In the genomic region with DNA sequence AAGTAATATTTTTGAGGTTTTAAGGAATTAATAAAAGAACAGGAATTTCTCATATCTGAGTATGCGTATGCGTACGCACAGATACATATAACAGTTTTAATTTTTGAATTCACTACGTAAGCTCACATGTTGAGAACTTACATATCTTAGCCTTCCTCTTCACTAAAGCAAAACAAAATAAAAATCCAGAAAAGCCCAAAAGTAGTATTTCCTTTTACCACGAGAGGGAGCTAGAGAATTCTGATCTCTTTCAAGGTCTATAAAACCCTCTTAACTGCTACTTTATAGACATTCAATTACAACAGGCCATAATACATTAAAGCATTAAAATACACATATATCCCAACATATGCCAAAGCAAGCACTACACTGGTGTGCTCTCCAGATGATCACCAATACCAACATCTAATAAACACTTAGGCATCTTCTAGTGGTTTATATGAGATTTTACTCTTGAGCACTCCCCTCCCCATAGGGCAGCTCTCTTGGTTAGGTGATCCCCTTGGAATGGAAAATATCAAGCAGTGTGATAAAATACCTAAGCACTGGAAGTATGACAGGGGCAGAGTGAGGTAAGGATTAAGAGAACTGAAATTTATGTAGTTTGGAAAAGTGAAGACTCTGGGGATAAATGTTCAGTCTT, we compare ENCODE assay signal across 1 cellular context.
TF ChIP-seq lines count a peak whose summit lies in the region.

No MANE protein-coding gene starts in this region.

TF ChIP-seq in HepG2, 621 proteins besides CTCF, POLR2A, EP300 and RAD21 (continued from another document):
- no peak for TF ChIP-seq SNAPC4 (CRISPR knock-in tag; IDR thresholded peaks at IDR 0.05)
- TF ChIP-seq, protein P1, sequence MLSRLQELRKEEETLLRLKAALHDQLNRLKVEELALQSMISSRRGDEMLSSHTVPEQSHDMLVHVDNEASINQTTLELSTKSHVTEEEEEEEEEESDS (CRISPR knock-in tag; IDR thresholded peaks at IDR 0.05; ENCODE audit: borderline replicate concordance), result no peak
- no peak for TF ChIP-seq ARID2 (CRISPR knock-in tag; IDR thresholded peaks at IDR 0.05; ENCODE audit: borderline replicate concordance)
- no peak for TF ChIP-seq ASH2L (IDR thresholded peaks at IDR 0.05; ENCODE audit: insufficient read length, low read depth, low read length)
- peak; percentile 75 for TF ChIP-seq SMC3 (IDR thresholded peaks at IDR 0.05; ENCODE audit: low read length)
- TF ChIP-seq, protein P2, sequence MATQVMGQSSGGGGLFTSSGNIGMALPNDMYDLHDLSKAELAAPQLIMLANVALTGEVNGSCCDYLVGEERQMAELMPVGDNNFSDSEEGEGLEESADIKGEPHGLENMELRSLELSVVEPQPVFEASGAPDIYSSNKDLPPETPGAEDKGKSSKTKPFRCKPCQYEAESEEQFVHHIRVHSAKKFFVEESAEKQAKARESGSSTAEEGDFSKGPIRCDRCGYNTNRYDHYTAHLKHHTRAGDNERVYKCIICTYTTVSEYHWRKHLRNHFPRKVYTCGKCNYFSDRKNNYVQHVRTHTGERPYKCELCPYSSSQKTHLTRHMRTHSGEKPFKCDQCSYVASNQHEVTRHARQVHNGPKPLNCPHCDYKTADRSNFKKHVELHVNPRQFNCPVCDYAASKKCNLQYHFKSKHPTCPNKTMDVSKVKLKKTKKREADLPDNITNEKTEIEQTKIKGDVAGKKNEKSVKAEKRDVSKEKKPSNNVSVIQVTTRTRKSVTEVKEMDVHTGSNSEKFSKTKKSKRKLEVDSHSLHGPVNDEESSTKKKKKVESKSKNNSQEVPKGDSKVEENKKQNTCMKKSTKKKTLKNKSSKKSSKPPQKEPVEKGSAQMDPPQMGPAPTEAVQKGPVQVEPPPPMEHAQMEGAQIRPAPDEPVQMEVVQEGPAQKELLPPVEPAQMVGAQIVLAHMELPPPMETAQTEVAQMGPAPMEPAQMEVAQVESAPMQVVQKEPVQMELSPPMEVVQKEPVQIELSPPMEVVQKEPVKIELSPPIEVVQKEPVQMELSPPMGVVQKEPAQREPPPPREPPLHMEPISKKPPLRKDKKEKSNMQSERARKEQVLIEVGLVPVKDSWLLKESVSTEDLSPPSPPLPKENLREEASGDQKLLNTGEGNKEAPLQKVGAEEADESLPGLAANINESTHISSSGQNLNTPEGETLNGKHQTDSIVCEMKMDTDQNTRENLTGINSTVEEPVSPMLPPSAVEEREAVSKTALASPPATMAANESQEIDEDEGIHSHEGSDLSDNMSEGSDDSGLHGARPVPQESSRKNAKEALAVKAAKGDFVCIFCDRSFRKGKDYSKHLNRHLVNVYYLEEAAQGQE (IDR thresholded peaks at IDR 0.05; ENCODE audit: borderline replicate concordance in 1 of 2, low read depth in 1 of 2, low read length in 2 of 2), result no peak
- TF ChIP-seq, protein P3, sequence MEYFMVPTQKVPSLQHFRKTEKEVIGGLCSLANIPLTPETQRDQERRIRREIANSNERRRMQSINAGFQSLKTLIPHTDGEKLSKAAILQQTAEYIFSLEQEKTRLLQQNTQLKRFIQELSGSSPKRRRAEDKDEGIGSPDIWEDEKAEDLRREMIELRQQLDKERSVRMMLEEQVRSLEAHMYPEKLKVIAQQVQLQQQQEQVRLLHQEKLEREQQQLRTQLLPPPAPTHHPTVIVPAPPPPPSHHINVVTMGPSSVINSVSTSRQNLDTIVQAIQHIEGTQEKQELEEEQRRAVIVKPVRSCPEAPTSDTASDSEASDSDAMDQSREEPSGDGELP (IDR thresholded peaks at IDR 0.05; ENCODE audit: borderline replicate concordance, low read depth), result no peak
- no peak for TF ChIP-seq ZNF660 (CRISPR knock-in tag; IDR thresholded peaks at IDR 0.05; ENCODE audit: borderline replicate concordance, low read depth)
- TF ChIP-seq TARDBP (CRISPR knock-in tag; IDR thresholded peaks at IDR 0.05), result no peak
- TF ChIP-seq STAG1 (CRISPR knock-in tag; IDR thresholded peaks at IDR 0.05), result peak; percentile 48
- TF ChIP-seq ZNF317 (CRISPR knock-in tag; IDR thresholded peaks at IDR 0.05), result no peak
- TF ChIP-seq, protein P4, sequence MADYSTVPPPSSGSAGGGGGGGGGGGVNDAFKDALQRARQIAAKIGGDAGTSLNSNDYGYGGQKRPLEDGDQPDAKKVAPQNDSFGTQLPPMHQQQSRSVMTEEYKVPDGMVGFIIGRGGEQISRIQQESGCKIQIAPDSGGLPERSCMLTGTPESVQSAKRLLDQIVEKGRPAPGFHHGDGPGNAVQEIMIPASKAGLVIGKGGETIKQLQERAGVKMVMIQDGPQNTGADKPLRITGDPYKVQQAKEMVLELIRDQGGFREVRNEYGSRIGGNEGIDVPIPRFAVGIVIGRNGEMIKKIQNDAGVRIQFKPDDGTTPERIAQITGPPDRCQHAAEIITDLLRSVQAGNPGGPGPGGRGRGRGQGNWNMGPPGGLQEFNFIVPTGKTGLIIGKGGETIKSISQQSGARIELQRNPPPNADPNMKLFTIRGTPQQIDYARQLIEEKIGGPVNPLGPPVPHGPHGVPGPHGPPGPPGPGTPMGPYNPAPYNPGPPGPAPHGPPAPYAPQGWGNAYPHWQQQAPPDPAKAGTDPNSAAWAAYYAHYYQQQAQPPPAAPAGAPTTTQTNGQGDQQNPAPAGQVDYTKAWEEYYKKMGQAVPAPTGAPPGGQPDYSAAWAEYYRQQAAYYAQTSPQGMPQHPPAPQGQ (CRISPR knock-in tag; IDR thresholded peaks at IDR 0.05; ENCODE audit: borderline replicate concordance), result no peak
